Comparison of ENCODE assay signal across 21 cellular contexts in the genomic region with DNA sequence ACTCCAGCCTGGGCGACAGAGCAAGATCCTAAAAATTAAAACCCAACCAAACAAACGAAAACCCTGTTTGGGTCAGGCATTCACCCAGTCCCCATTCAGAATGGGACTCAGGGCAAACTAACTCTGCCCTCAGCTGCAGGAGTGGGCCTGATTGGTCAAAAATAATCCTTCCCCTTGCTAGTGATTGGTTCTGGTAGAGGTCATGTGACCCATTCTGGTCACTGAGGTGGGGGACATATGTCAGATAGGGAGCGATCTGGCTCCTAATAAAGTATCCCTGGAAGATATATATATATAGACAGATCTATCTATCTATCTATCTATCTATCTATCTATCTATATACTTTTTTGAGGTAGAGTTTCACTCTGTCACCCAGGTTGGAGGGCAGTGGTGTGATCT. TPM values are rescaled to one million over a fixed set of nuclear protein-coding genes. Genes with fewer than 3 reads are reported as not detected.
DNase-seq lines count a peak whose midpoint lies in the region; ATAC-seq and TF ChIP-seq lines count a peak whose summit lies in the region.
"Had no signal": no experiment of that assay in that cellular context is flagged by ENCODE, and none has a peak within 500 bp of the region (broad histone marks: within the 10 kb centered on the region; RNA-seq: fewer than 3 reads in every experiment).

No MANE protein-coding gene starts in this region.

- no peaks in the 10 kb centered on the region for H3K79me2 ChIP-seq in smooth muscle cell (ENCODE audit: low read depth)

- POLR2A ChIA-PET in WTC11 (lab: Charles Lee), result no interaction called here
- POLR2A ChIA-PET in CD8-positive, alpha-beta T cell (lab: Charles Lee), result no interaction called here

- H3K4me1 ChIP-seq in endodermal cell (ENCODE audit: control insufficient read depth, insufficient read depth, low read length), result peaks cover 6% of the 10 kb centered on the region
- H3K4me1 ChIP-seq in neuronal stem cell (ENCODE audit: control insufficient read depth in 2 of 2, insufficient read depth in 1 of 2, low read depth in 1 of 2, low read length in 2 of 2), result peaks cover 1 to 7% of the 10 kb centered on the region in 2 donors
- H3K4me1 ChIP-seq in smooth muscle cell (ENCODE audit: low read depth), result peaks cover 4% of the 10 kb centered on the region
- H3K4me1 ChIP-seq in CD8-positive, alpha-beta T cell (ENCODE audit: insufficient read depth, low read length), result no peaks in the 10 kb centered on the region
- H3K4me1 ChIP-seq: BE2C had no signal

- H3K4me3 ChIP-seq in endodermal cell (ENCODE audit: low read length) (no peak overlapping the region), neuronal stem cell (ENCODE audit: low read length in 2 of 2) (no peak overlapping the region), smooth muscle cell (no peak overlapping the region)
- no peak overlapping the region for H3K4me3 ChIP-seq in CD8-positive, alpha-beta T cell (ENCODE audit: low read depth, low read length)
- H3K4me3 ChIP-seq: BLaER1, GM12878 had no signal

- H3K27me3 Mint-ChIP-seq in WTC11 (ENCODE audit: low read depth), result no peaks in the 10 kb centered on the region
- H3K27me3 Mint-ChIP-seq in endodermal cell (ENCODE audit: insufficient read depth), result no peaks in the 10 kb centered on the region
- H3K27me3 Mint-ChIP-seq in CD8-positive, alpha-beta T cell (ENCODE audit: low read depth), result no peaks in the 10 kb centered on the region

- H2BK5ac ChIP-seq in neuronal stem cell (ENCODE audit: low read length), result no peak overlapping the region

- H2AFZ ChIP-seq in neuronal stem cell (ENCODE audit: low read length) (no peak overlapping the region), smooth muscle cell (ENCODE audit: low read depth) (peak overlapping the region; percentile 9)

- intact Hi-C loops in CD8-positive, alpha-beta T cell (cut with DNase I, micrococcal nuclease), result no loop called here

- no peaks in the 10 kb centered on the region for H3F3A ChIP-seq in smooth muscle cell (ENCODE audit: low read depth)

- H3K9ac ChIP-seq in endodermal cell (ENCODE audit: extremely low read depth, low read length, poor library complexity, severe bottlenecking) (no peak overlapping the region), neuronal stem cell (ENCODE audit: low read depth, low read length, poor library complexity) (no peak overlapping the region), smooth muscle cell (ENCODE audit: low read depth) (no peak overlapping the region)
- H3K9ac ChIP-seq: BLaER1 had no signal

- no peak overlapping the region for H2BK120ac ChIP-seq in neuronal stem cell (ENCODE audit: low read depth, low read length)

- no peak overlapping the region for H3K14ac ChIP-seq in neuronal stem cell (ENCODE audit: low read length)

- H3K27ac Mint-ChIP-seq in WTC11 (no peak overlapping the region), endodermal cell (no peak overlapping the region)
- no peak overlapping the region for H3K27ac Mint-ChIP-seq in CD8-positive, alpha-beta T cell
- H3K27ac Mint-ChIP-seq: CD14-positive monocyte; CD4-positive, alpha-beta memory T cell; CD4-positive, CD25-positive, alpha-beta regulatory T cell had no signal

- H3K23ac ChIP-seq in neuronal stem cell (ENCODE audit: low read depth, low read length, poor library complexity), result no peak overlapping the region

- no peaks in the 10 kb centered on the region for H3K79me1 ChIP-seq in neuronal stem cell (ENCODE audit: low read depth, low read length)

- peaks cover 10% of the 10 kb centered on the region for H3K9me3 ChIP-seq in endodermal cell (ENCODE audit: control insufficient read depth, low read length)
- H3K9me3 ChIP-seq in neuronal stem cell (replicated peaks in 1 of 2; ENCODE audit: control insufficient read depth in 2 of 2, insufficient read depth in 1 of 2, low read depth in 1 of 2, low read length in 2 of 2), result peaks cover 0 to 2% of the 10 kb centered on the region in 2 donors
- no peaks in the 10 kb centered on the region for H3K9me3 ChIP-seq in smooth muscle cell (replicated peaks; ENCODE audit: low read depth)
- no peaks in the 10 kb centered on the region for H3K9me3 ChIP-seq in CD8-positive, alpha-beta T cell (ENCODE audit: low read length)
- H3K9me3 ChIP-seq: BE2C had no signal

- H3K4me3 Mint-ChIP-seq in WTC11 (no peak overlapping the region), endodermal cell (no peak overlapping the region)
- no peak overlapping the region for H3K4me3 Mint-ChIP-seq in CD8-positive, alpha-beta T cell
- H3K4me3 Mint-ChIP-seq: CD14-positive monocyte; CD4-positive, alpha-beta memory T cell; CD4-positive, CD25-positive, alpha-beta regulatory T cell had no signal

- no peak overlapping the region for H3K27ac ChIP-seq in endodermal cell (ENCODE audit: low read depth, low read length)
- no peak overlapping the region for H3K27ac ChIP-seq in neuronal stem cell (replicated peaks; ENCODE audit: low read length)
- no peak overlapping the region for H3K27ac ChIP-seq in smooth muscle cell (ENCODE audit: low read depth)
- no peak overlapping the region for H3K27ac ChIP-seq in CD8-positive, alpha-beta T cell (ENCODE audit: low read depth, low read length)
- H3K27ac ChIP-seq: BLaER1 had no signal

- no peaks in the 10 kb centered on the region for H4K20me1 ChIP-seq in smooth muscle cell (ENCODE audit: low read depth)
- H4K20me1 ChIP-seq: BLaER1 had no signal

- H3K4me1 Mint-ChIP-seq in WTC11, result peaks cover 8% of the 10 kb centered on the region
- H3K4me1 Mint-ChIP-seq in endodermal cell, result peaks cover 14% of the 10 kb centered on the region
- H3K4me1 Mint-ChIP-seq in CD8-positive, alpha-beta T cell (ENCODE audit: low read depth), result no peaks in the 10 kb centered on the region
- H3K4me1 Mint-ChIP-seq: CD4-positive, alpha-beta memory T cell; CD4-positive, CD25-positive, alpha-beta regulatory T cell had no signal

- no peak overlapping the region for H3K4ac ChIP-seq in neuronal stem cell (ENCODE audit: low read length)

- no peak overlapping the region for H4K8ac ChIP-seq in neuronal stem cell (ENCODE audit: low read depth, low read length)

- H3K27me3 ChIP-seq in endodermal cell (ENCODE audit: control insufficient read depth, insufficient read depth, low read length, poor library complexity, severe bottlenecking) (no peaks in the 10 kb centered on the region), neuronal stem cell (ENCODE audit: control insufficient read depth in 3 of 3, insufficient read depth in 3 of 3, low read depth in 1 of 3, low read length in 3 of 3) (peaks cover 0 to under 1% (median 0%) of the 10 kb centered on the region in 3 experiments), smooth muscle cell (ENCODE audit: low read depth) (no peaks in the 10 kb centered on the region)
- H3K27me3 ChIP-seq in CD8-positive, alpha-beta T cell (ENCODE audit: insufficient read depth, low read length), result no peaks in the 10 kb centered on the region
- H3K27me3 ChIP-seq: BE2C, BLaER1 had no signal

- H3K36me3 ChIP-seq in endodermal cell (ENCODE audit: control insufficient read depth, insufficient read depth, low read length) (no peaks in the 10 kb centered on the region), neuronal stem cell (replicated peaks in 1 of 2; ENCODE audit: control insufficient read depth in 2 of 2, insufficient read depth in 2 of 2, low read length in 2 of 2) (no peaks in the 10 kb centered on the region), smooth muscle cell (ENCODE audit: low read depth) (no peaks in the 10 kb centered on the region)
- no peaks in the 10 kb centered on the region for H3K36me3 ChIP-seq in CD8-positive, alpha-beta T cell (ENCODE audit: insufficient read depth, low read length)
- H3K36me3 ChIP-seq: BE2C, BLaER1 had no signal

- no peak for DNase-seq in WTC11 (ENCODE audit: low spot score)
- DNase-seq in endodermal cell, result peak; percentile 20
- DNase-seq in neuronal stem cell (ENCODE audit: low spot score), result no peak
- no peak for DNase-seq in smooth muscle cell (lab: John Stamatoyannopoulos, UW; ENCODE audit: unreplicated experiment)
- DNase-seq in CD8-positive, alpha-beta T cell, result no peak
- no peak for DNase-seq in NCI-H524 (lab: John Stamatoyannopoulos, UW)
- DNase-seq in NCI-H1092 treated with DMSO at 0.1 percent for 48 hours (lab: John Stamatoyannopoulos, UW), result no peak
- DNase-seq: 8988T; ACHN; BE2C; C1 segment of cervical spinal cord; Caco-2; Calu3; CD4-positive, alpha-beta memory T cell; CD4-positive, CD25-positive, alpha-beta regulatory T cell; DMS79 treated with DMSO at 0.1 percent for 48 hours; GF-D8 had no signal

- TF ChIP-seq CTCF in WTC11 (IDR thresholded peaks at IDR 0.05), result no peak
- no peak for TF ChIP-seq CTCF in endodermal cell (conservative IDR thresholded peaks at IDR 0.05)
- no peak for TF ChIP-seq CTCF in smooth muscle cell (IDR thresholded peaks at IDR 0.05; ENCODE audit: borderline replicate concordance, insufficient read depth, poor library complexity, severe bottlenecking)
- TF ChIP-seq CTCF in CD8-positive, alpha-beta T cell (IDR thresholded peaks at IDR 0.05), result no peak

- CTCF ChIA-PET in WTC11 (lab: Charles Lee), result no interaction called here
- CTCF ChIA-PET in CD8-positive, alpha-beta T cell (lab: Charles Lee), result no interaction called here

- H3K4me2 ChIP-seq in neuronal stem cell (ENCODE audit: insufficient read depth, low read length, poor library complexity, severe bottlenecking) (no peak overlapping the region), smooth muscle cell (no peak overlapping the region)
- H3K4me2 ChIP-seq: BLaER1 had no signal

- H3K36me3 Mint-ChIP-seq in WTC11, result peaks cover 4% of the 10 kb centered on the region; the same call in 1 of the 2 replicates
- H3K36me3 Mint-ChIP-seq in endodermal cell (ENCODE audit: low read depth), result no peaks in the 10 kb centered on the region
- H3K36me3 Mint-ChIP-seq in CD8-positive, alpha-beta T cell, result no peaks in the 10 kb centered on the region
- H3K36me3 Mint-ChIP-seq: CD14-positive monocyte; CD4-positive, CD25-positive, alpha-beta regulatory T cell had no signal

- H4K91ac ChIP-seq in neuronal stem cell (ENCODE audit: low read depth, low read length, poor library complexity), result no peak overlapping the region

- no peak overlapping the region for H2BK12ac ChIP-seq in neuronal stem cell (ENCODE audit: low read length)

- ATAC-seq in WTC11 (no peak), HG02884 (IDR thresholded peaks at IDR 0.05; ENCODE audit: unreplicated experiment) (no peak)
- ATAC-seq in CD8-positive, alpha-beta T cell, result no peak
- ATAC-seq: GM12878 had no signal

- no peak overlapping the region for H2BK15ac ChIP-seq in neuronal stem cell (ENCODE audit: low read length)

- 94 to 100% methylated on average over 1 to 2 of the region's 3 CpGs for WGBS in endodermal cell (ENCODE audit: insufficient coverage in 1 of 2, insufficient read length in 1 of 2), 2 experiments
- WGBS in neuronal stem cell (ENCODE audit: extremely low coverage in 2 of 2, insufficient read length in 2 of 2, insufficient replicate concordance in 1 of 2), 2 donors, result no CpG with 5 or more reads among the region's 3 CpGs
- 58% methylated on average over 3 of the region's 3 CpGs for WGBS in smooth muscle cell (ENCODE audit: low lambda C conversion rate)

- H3K18ac ChIP-seq in neuronal stem cell (ENCODE audit: low read length), result no peak overlapping the region

- H2AK5ac ChIP-seq in neuronal stem cell (ENCODE audit: low read depth, low read length), result peak overlapping the region; percentile 11

- peaks cover 12% of the 10 kb centered on the region for H3K9me3 Mint-ChIP-seq in WTC11
- H3K9me3 Mint-ChIP-seq in endodermal cell, result peaks cover 11% of the 10 kb centered on the region
- peaks cover 6% of the 10 kb centered on the region for H3K9me3 Mint-ChIP-seq in CD8-positive, alpha-beta T cell

RNA-seq across cellular contexts. Expression of a gene that starts 29.5 kb away (rescaled TPM):
- total RNA-seq in WTC11 (2021) (53.3 to 80.5 TPM (median 55.5 TPM) in 3 replicates), endodermal cell (100 to 1,000 TPM; 101 to 111 TPM), smooth muscle cell (65.9 and 74.3 TPM in 2 replicates)
- polyA plus RNA-seq in endodermal cell (2013, experiment 1 of 2), result 44.3 TPM
- polyA plus RNA-seq in endodermal cell (2013, experiment 2 of 2), result 44.0 TPM
- polyA plus RNA-seq in neuronal stem cell (2013, experiment 1 of 2), result 32.5 TPM
- 31.8 TPM for polyA plus RNA-seq in neuronal stem cell (2013, experiment 2 of 2)
- 13.2 and 20.3 TPM in 2 replicates for polyA plus RNA-seq in smooth muscle cell
- total RNA-seq in CD8-positive, alpha-beta T cell, result 100 to 1,000 TPM; 157 to 159 TPM
